1 cellular context compared by ENCODE assay signal in the genomic region with DNA sequence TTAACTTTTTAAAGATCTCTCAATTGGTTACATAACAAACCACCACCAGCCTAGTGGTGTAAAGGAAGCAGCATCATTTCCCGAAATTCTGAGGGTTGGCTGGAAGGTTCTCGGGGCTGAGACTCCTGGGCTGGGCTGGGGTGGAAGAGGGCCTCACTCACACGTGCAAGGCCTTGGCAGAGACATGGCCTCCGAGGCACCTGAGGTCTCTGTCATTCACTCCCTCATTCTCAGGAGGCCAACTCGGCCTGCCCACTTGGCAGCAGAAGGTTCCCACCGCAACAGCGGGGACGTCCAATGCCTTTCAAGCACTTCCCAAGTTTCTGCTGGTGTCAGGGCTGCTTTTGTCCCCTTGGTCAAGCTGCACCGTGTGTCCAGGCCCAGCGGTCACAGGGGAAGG.
TF ChIP-seq lines count a peak whose summit lies in the region.

No MANE protein-coding gene starts in this region.

TF ChIP-seq in H1, 55 proteins besides CTCF, POLR2A, EP300 and RAD21:
- TF ChIP-seq KDM1A (IDR thresholded peaks at IDR 0.05; ENCODE audit: borderline replicate concordance, low read length): no peak
